ENCODE assay signal across 1 cellular context in the genomic region with DNA sequence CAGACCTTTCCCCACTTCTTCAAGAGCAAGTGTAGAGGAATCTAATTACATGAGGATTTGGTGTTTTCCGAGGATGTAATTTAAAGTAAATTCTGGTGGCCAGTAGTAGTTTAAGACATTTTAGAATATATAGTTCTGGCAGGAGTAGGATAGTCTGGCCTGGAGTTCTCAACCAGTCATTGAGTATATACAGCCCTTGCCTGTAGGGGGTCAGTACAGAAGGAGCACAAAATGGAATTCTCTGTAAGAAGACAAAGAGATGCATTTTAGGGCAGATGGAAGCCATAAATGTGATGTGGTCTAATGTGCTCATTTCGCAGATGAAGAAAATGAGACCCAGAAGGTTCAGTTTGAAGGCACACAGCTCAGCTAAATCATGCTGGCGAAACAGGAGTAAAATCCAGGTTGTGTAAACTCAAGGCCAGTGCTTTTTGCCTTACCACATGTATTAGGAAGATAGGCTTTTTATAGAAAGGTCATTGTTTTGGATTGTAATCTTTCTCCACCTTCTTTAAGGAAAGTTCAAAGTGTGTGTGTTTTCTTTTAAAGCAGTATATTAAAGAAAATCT.
TF ChIP-seq lines count a peak whose summit lies in the region.

No MANE protein-coding gene starts in this region.

TF ChIP-seq in K562, 482 proteins besides CTCF, POLR2A, EP300 and RAD21:
- TF ChIP-seq MCM3 (IDR thresholded peaks at IDR 0.05) (no peak), CCAR2 (IDR thresholded peaks at IDR 0.05; ENCODE audit: low read depth, low read length) (no peak), MED1 (CRISPR knock-in tag; IDR thresholded peaks at IDR 0.05; ENCODE audit: borderline replicate concordance) (no peak)
